ENCODE assay signal across 21 cellular contexts in the genomic region with DNA sequence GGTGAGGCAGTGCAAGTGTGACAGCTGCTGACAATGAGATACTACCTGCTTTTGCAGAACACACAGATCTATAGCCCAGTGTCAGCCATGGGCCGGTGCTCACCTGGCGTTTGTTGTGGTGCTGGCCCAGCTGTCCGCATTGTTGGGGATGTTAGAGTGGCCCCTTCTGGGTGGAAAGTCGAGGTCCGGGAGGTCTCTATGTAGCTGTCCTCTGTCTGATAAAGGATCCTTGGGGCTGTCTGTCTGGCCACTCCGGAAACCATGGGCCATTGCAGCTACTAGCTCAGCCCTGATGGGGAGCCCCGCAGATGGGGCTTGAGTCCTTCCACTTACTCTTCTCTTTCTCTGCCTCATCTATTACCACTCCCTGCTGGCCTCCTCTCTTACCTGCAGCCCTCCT.
A peak's percentile ranks its signal among the peaks of the same experiment; 100 is the strongest.
DNase-seq lines count a peak whose midpoint lies in the region; ATAC-seq and TF ChIP-seq lines count a peak whose summit lies in the region.
"Had no signal": no experiment of that assay in that cellular context is flagged by ENCODE, and none has a peak within 500 bp of the region (broad histone marks: within the 10 kb centered on the region; RNA-seq: fewer than 3 reads in every experiment).

No MANE protein-coding gene starts in this region.

- TF ChIP-seq EP300 in esophagus muscularis mucosa (IDR thresholded peaks at IDR 0.05) = no peak

- 92% methylated on average over 7 of the region's 7 CpGs for WGBS in right cardiac atrium
- 92% methylated on average over 7 of the region's 7 CpGs for WGBS in esophagus muscularis mucosa

- no peaks in the 10 kb centered on the region for H3K36me3 Mint-ChIP-seq in type B pancreatic cell
- H3K36me3 Mint-ChIP-seq: CD4-positive, CD25-positive, alpha-beta regulatory T cell; CD8-positive, alpha-beta T cell had no signal

- no peaks in the 10 kb centered on the region for H3K27me3 ChIP-seq in right cardiac atrium (ENCODE audit: control insufficient read depth, insufficient read depth)
- H3K27me3 ChIP-seq in esophagus muscularis mucosa = no peaks in the 10 kb centered on the region
- H3K27me3 ChIP-seq in foreskin keratinocyte = no peaks in the 10 kb centered on the region
- H3K27me3 ChIP-seq: BLaER1 had no signal

- H3K27me3 Mint-ChIP-seq in type B pancreatic cell = peaks cover 7% of the 10 kb centered on the region
- H3K27me3 Mint-ChIP-seq: B cell; CD4-positive, CD25-positive, alpha-beta regulatory T cell had no signal

- H3K27ac Mint-ChIP-seq in type B pancreatic cell = no peak overlapping the region
- H3K27ac Mint-ChIP-seq: B cell; CD4-positive, CD25-positive, alpha-beta regulatory T cell; CD8-positive, alpha-beta T cell had no signal

- no peak overlapping the region for H3K4me3 Mint-ChIP-seq in type B pancreatic cell
- H3K4me3 Mint-ChIP-seq: B cell; CD4-positive, CD25-positive, alpha-beta regulatory T cell; CD8-positive, alpha-beta T cell had no signal

- DNase-seq in cardiac septum (ENCODE audit: low spot score) (peak; percentile 38), right cardiac atrium (no peak), coronary artery (ENCODE audit: low spot score) (peak; percentile 47), esophagus muscularis mucosa (ENCODE audit: extremely low spot score) (peak; percentile 82), type B pancreatic cell (ENCODE audit: extremely low spot score, unreplicated experiment) (peak; percentile 42), T-helper 1 cell (no peak), foreskin keratinocyte (no peak)
- DNase-seq: CD4-positive, CD25-positive, alpha-beta regulatory T cell; CD8-positive, alpha-beta T cell; DMS 273 treated with DMSO at 0.1 percent for 48 hours; DMS79; EL; GDM1; GOT3; H7 had no signal

- H3K4me1 ChIP-seq in right cardiac atrium (ENCODE audit: control insufficient read depth, insufficient read depth, low read length) = no peaks in the 10 kb centered on the region
- no peaks in the 10 kb centered on the region for H3K4me1 ChIP-seq in esophagus muscularis mucosa
- no peaks in the 10 kb centered on the region for H3K4me1 ChIP-seq in foreskin keratinocyte
- H3K4me1 ChIP-seq: BLaER1 had no signal

- intact Hi-C loops in cardiac septum (cut with DNase I) = no loop called here
- intact Hi-C loops in right cardiac atrium (cut with DNase I) = no loop called here
- intact Hi-C loops in esophagus muscularis mucosa (cut with DNase I) = no loop called here

- H3K4me3 ChIP-seq in right cardiac atrium (ENCODE audit: low read length) = no peak overlapping the region
- no peak overlapping the region for H3K4me3 ChIP-seq in coronary artery
- no peak overlapping the region for H3K4me3 ChIP-seq in esophagus muscularis mucosa
- H3K4me3 ChIP-seq: BLaER1, GM12878 had no signal

- H3K9me3 ChIP-seq in right cardiac atrium (ENCODE audit: control insufficient read depth, low read length) = peaks cover 4% of the 10 kb centered on the region
- H3K9me3 ChIP-seq in esophagus muscularis mucosa = peaks cover 0 to 15% (median 13%) of the 10 kb centered on the region in 4 donors

- H3K4me1 Mint-ChIP-seq in type B pancreatic cell (ENCODE audit: unreplicated experiment) = peaks cover 12% of the 10 kb centered on the region
- H3K4me1 Mint-ChIP-seq: B cell; CD4-positive, CD25-positive, alpha-beta regulatory T cell had no signal

- TF ChIP-seq CTCF in coronary artery (IDR thresholded peaks at IDR 0.05) = no peak
- no peak for TF ChIP-seq CTCF in esophagus muscularis mucosa (IDR thresholded peaks at IDR 0.05)
- no peak for TF ChIP-seq CTCF in type B pancreatic cell (conservative IDR thresholded peaks at IDR 0.05)
- no peak for TF ChIP-seq CTCF in foreskin keratinocyte (conservative IDR thresholded peaks at IDR 0.05)

- H3K9me3 Mint-ChIP-seq in type B pancreatic cell = no peaks in the 10 kb centered on the region

- no peak for TF ChIP-seq POLR2A in esophagus muscularis mucosa (IDR thresholded peaks at IDR 0.05; ENCODE audit: low read depth)

- no peak for ATAC-seq in right cardiac atrium
- no peak for ATAC-seq in foreskin keratinocyte
- ATAC-seq in GM18858 (IDR thresholded peaks at IDR 0.05; ENCODE audit: unreplicated experiment) = no peak
- ATAC-seq: CD8-positive, alpha-beta T cell; GM12878 had no signal

- no peaks in the 10 kb centered on the region for H3K36me3 ChIP-seq in esophagus muscularis mucosa
- H3K36me3 ChIP-seq: BLaER1 had no signal

- H3K27ac ChIP-seq in right cardiac atrium (ENCODE audit: low read length) (no peak overlapping the region), coronary artery (no peak overlapping the region), esophagus muscularis mucosa (replicated peaks in 1 of 4) (no peak overlapping the region), foreskin keratinocyte (no peak overlapping the region)
- H3K27ac ChIP-seq: 22Rv1, BLaER1, C4-2B had no signal

Comparison
In these comparisons a context has a peak if more than half of its experiments do, and no peak if none do; other contexts are left out.
1. DNase-seq: peak in cardiac septum (single experiment), coronary artery (single experiment), esophagus muscularis mucosa (single experiment) and type B pancreatic cell (single experiment); none in right cardiac atrium (0 of 3), T-helper 1 cell (0 of 5) and foreskin keratinocyte (0 of 2).